In the genomic region with DNA sequence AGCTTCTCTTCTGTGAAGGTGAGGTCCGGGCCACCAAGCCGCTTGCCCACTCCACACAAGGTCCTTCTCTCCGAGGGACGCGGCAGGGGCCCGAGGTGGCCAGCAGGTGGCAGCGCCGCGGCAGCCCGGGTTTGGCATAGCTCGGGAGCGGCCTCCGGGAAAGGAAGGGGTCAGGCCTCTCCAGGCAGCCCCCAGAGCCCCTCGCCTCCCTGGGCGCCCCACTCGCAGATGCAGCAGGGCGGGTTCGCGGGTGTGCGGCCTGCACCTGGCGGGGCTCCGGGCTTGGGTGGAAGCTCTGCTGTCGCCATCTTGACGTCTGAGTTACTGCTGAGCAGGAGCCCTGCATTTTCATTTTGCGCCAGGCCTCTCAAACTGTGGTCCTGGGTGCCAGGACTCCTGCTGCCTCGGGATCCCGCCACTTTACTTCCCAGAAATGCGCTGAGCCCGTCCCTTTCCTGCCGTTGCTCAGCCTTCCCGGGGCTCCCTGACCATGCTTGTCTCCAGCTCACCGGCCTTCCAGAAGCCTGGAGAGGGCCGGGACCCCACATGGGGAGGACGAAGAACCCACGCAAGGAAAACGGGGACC, we compare ENCODE assay signal across 8 cellular contexts. TPM values are rescaled to one million over a fixed set of nuclear protein-coding genes. Genes with fewer than 3 reads are reported as not detected.
DNase-seq lines count a peak whose midpoint lies in the region; ATAC-seq and TF ChIP-seq lines count a peak whose summit lies in the region.

No MANE protein-coding gene starts in this region.

- H3K27me3 ChIP-seq in Peyer's patch: no peaks in the 10 kb centered on the region
- no peaks in the 10 kb centered on the region for H3K27me3 ChIP-seq in neutrophil
- no peaks in the 10 kb centered on the region for H3K27me3 ChIP-seq in subcutaneous abdominal adipose tissue (ENCODE audit: control insufficient read depth in 5 of 5, insufficient read depth in 4 of 5, low read length in 5 of 5)

- DNase-seq in NCI-H1436 (lab: John Stamatoyannopoulos, UW) (peak; percentile 26), NCI-H1436 treated with DMSO at 0.1 percent for 48 hours (lab: John Stamatoyannopoulos, UW) (no peak), Peyer's patch (peak; percentile 75 to 89 (median 83)), fibroblast of the conjunctiva (ENCODE audit: low read depth) (peak; percentile 16)
- peak; percentile 62 for DNase-seq in activated T-helper 9 cell treated with anti-CD3 and anti-CD28 coated beads, Interleukin-2, amount 50 U/mL, for 16 hours (ENCODE audit: low read depth)

- peak; percentile 82 for ATAC-seq in HG03097 (IDR thresholded peaks at IDR 0.05; ENCODE audit: low FRiP score, unreplicated experiment)

- peak; percentile 60 to 94 (median 82) for TF ChIP-seq CTCF in Peyer's patch (IDR thresholded peaks at IDR 0.05)
- peak; percentile 82 for TF ChIP-seq CTCF in neutrophil (IDR thresholded peaks at IDR 0.05)

- H3K36me3 ChIP-seq in Peyer's patch (no peaks in the 10 kb centered on the region), neutrophil (no peaks in the 10 kb centered on the region), subcutaneous abdominal adipose tissue (ENCODE audit: control insufficient read depth in 5 of 5, insufficient read depth in 5 of 5, low read length in 5 of 5) (no peaks in the 10 kb centered on the region)

- no peaks in the 10 kb centered on the region for H3K9me3 ChIP-seq in Peyer's patch
- no peaks in the 10 kb centered on the region for H3K9me3 ChIP-seq in neutrophil
- no peaks in the 10 kb centered on the region for H3K9me3 ChIP-seq in subcutaneous abdominal adipose tissue (ENCODE audit: control insufficient read depth in 5 of 5, low read length in 5 of 5)

- peak in 1 of 2 donors; percentile 40 for TF ChIP-seq POLR2A in Peyer's patch (IDR thresholded peaks at IDR 0.05)

- H3K4me3 ChIP-seq in Peyer's patch (peak overlapping the region; percentile 47 to 57 (median 56)), neutrophil (ENCODE audit: low read depth in 1 of 2, low read length in 1 of 2) (peak overlapping the region; percentile 66 to 69), subcutaneous abdominal adipose tissue (ENCODE audit: low read depth in 1 of 5, low read length in 5 of 5) (peak overlapping the region; percentile 61 to 82 (median 75))

- peak overlapping the region; percentile 58 to 92 (median 86) for H3K9ac ChIP-seq in subcutaneous abdominal adipose tissue (ENCODE audit: low read length in 5 of 5)

- H3K4me1 ChIP-seq in Peyer's patch (peaks cover 0 to 9% (median 2%) of the 10 kb centered on the region in 4 donors), neutrophil (ENCODE audit: control insufficient read depth in 1 of 2, insufficient read depth in 1 of 2, low read depth in 1 of 2, low read length in 1 of 2) (peaks cover 14 to 17% of the 10 kb centered on the region in 2 experiments), subcutaneous abdominal adipose tissue (ENCODE audit: control insufficient read depth in 5 of 5, insufficient read depth in 5 of 5, low read length in 5 of 5) (peaks cover 0 to 22% (median 14%) of the 10 kb centered on the region in 5 donors)

- H3K27ac ChIP-seq in Peyer's patch (peak overlapping the region; percentile 57 to 75 (median 70)), neutrophil (peak overlapping the region; percentile 59), subcutaneous abdominal adipose tissue (ENCODE audit: low read depth, low read length) (peak overlapping the region; percentile 67)

RNA-seq across cellular contexts. Expression of gene NCL, which starts 18.6 kb away (rescaled TPM):
- 100 to 1,000 TPM in 3 of 4 donors, 10 to 100 TPM in 1; 80.7 to 661 (median 153) TPM for total RNA-seq in Peyer's patch

RNA-seq across cellular contexts. Expression of gene NMUR1, which starts 47.3 kb away (rescaled TPM):
- 1 to 10 TPM in 1 of 4 donors, under 1 TPM in 2, not detected in 1; 0.53 to 3.1 (median 0.80) TPM for total RNA-seq in Peyer's patch
